In genomic region chr17:41917192-41917591, GRCh38 we compare ENCODE assay signal across 8 cellular contexts. TPM values are rescaled to one million over a fixed set of nuclear protein-coding genes. Genes with fewer than 3 reads are reported as not detected.
DNase-seq lines count a peak whose midpoint lies in the region; ATAC-seq and TF ChIP-seq lines count a peak whose summit lies in the region.

No MANE protein-coding gene starts in this region.

- ATAC-seq in body of pancreas (peak; percentile 55), lower lobe of right lung (no peak), HG02970 (IDR thresholded peaks at IDR 0.05; ENCODE audit: low FRiP score, unreplicated experiment) (no peak), GM21723 (IDR thresholded peaks at IDR 0.05; ENCODE audit: unreplicated experiment) (no peak)

- peak overlapping the region; percentile 91 for H3K4me3 ChIP-seq in HUES48 (ENCODE audit: low read depth, low read length)
- no peak overlapping the region for H3K4me3 ChIP-seq in body of pancreas
- peak overlapping the region; percentile 100 for H3K4me3 ChIP-seq in lower lobe of right lung

- H3K36me3 ChIP-seq in HUES48 (ENCODE audit: control insufficient read depth, insufficient read depth, low read length) (peaks cover 29% of the 10 kb centered on the region), body of pancreas (replicated peaks in 1 of 2; ENCODE audit: insufficient read depth in 1 of 2, low read depth in 2 of 2) (peaks cover 0 to 7% of the 10 kb centered on the region in 2 donors), lower lobe of right lung (peaks cover 16% of the 10 kb centered on the region)

- TF ChIP-seq CTCF in AG09319 (IDR thresholded peaks at IDR 0.05; ENCODE audit: low read depth, low read length) (no peak), body of pancreas (IDR thresholded peaks at IDR 0.05) (no peak), lower lobe of right lung (IDR thresholded peaks at IDR 0.05) (no peak)

- DNase-seq in AG09319 (ENCODE audit: extremely low read depth, low read depth) (peak; percentile 49), body of pancreas (peak; percentile 35 to 80 (median 70)), lower lobe of right lung (no peak), ecto neural progenitor cell (ENCODE audit: low spot score) (no peak), NCI-H1105 treated with DMSO at 0.1 percent for 48 hours (lab: John Stamatoyannopoulos, UW) (no peak)

- H3K9ac ChIP-seq in HUES48 (ENCODE audit: low read depth, low read length) = no peak overlapping the region

- H3K27me3 ChIP-seq in HUES48 (ENCODE audit: control insufficient read depth, insufficient read depth, low read length) (no peaks in the 10 kb centered on the region), body of pancreas (no peaks in the 10 kb centered on the region), lower lobe of right lung (ENCODE audit: low read depth) (no peaks in the 10 kb centered on the region)

- no peak overlapping the region for H3K27ac ChIP-seq in HUES48 (ENCODE audit: low read depth, low read length)
- H3K27ac ChIP-seq in body of pancreas = peak overlapping the region; percentile 85 to 96 (median 91)
- peak overlapping the region; percentile 89 for H3K27ac ChIP-seq in lower lobe of right lung

- WGBS in body of pancreas, 2 donors = 8 to 23% methylated on average over 4 of the region's 4 CpGs

- H3K4me1 ChIP-seq in HUES48 (ENCODE audit: control insufficient read depth, insufficient read depth, low read length) (peaks cover 30% of the 10 kb centered on the region), body of pancreas (peaks cover 52% of the 10 kb centered on the region), lower lobe of right lung (peaks cover 40% of the 10 kb centered on the region)

- intact Hi-C loops in body of pancreas (cut with DNase I) (no loop called here), lower lobe of right lung (cut with DNase I) (no loop called here)

- H3K9me3 ChIP-seq in HUES48 (ENCODE audit: control insufficient read depth, insufficient read depth, low read length) (no peaks in the 10 kb centered on the region), body of pancreas (no peaks in the 10 kb centered on the region), lower lobe of right lung (no peaks in the 10 kb centered on the region)

- peak in 2 of 3 donors; percentile 60 to 65 for TF ChIP-seq POLR2A in body of pancreas (IDR thresholded peaks at IDR 0.05)

RNA-seq across cellular contexts. Expression of gene ACLY, which starts 1.6 kb away (rescaled TPM):
- total RNA-seq in body of pancreas (10 to 100 TPM; 39.2 to 59.0 TPM), lower lobe of right lung (105 TPM)

RNA-seq across cellular contexts. Expression of gene ODAD4, which starts 13.2 kb away (rescaled TPM):
- total RNA-seq in body of pancreas = under 1 TPM; 0.26 to 0.66 TPM
- total RNA-seq in lower lobe of right lung = 5.4 TPM

RNA-seq across cellular contexts. Expression of gene CNP, which starts 49.4 kb away (rescaled TPM):
- total RNA-seq in body of pancreas (10 to 100 TPM; 36.3 to 70.2 TPM), lower lobe of right lung (46.3 TPM)

RNA-seq across cellular contexts. Expression of gene KLHL11, which starts 52.0 kb away (rescaled TPM):
- total RNA-seq in body of pancreas = 10 to 100 TPM; 15.2 to 16.3 TPM
- 12.3 TPM for total RNA-seq in lower lobe of right lung

Comparison
In these comparisons a context has a peak if more than half of its experiments do, and no peak if none do; other contexts are left out.
1. DNase-seq: peak in AG09319 (single experiment) and body of pancreas (4 of 4); none in lower lobe of right lung (single experiment), ecto neural progenitor cell (single experiment) and NCI-H1105 treated with DMSO at 0.1 percent for 48 hours (single experiment).
2. H3K4me3 ChIP-seq: peak in HUES48 (single experiment) and lower lobe of right lung (single experiment); none in body of pancreas (0 of 2).